Comparison of ENCODE assay signal across 9 cellular contexts in genomic region chr5:154783774-154784460, GRCh38. TPM values are rescaled to one million over a fixed set of nuclear protein-coding genes. Genes with fewer than 3 reads are reported as not detected.
DNase-seq lines count a peak whose midpoint lies in the region; ATAC-seq and FAIRE-seq lines count a peak whose summit lies in the region.
"Had no signal": no experiment of that assay in that cellular context is flagged by ENCODE, and none has a peak within 500 bp of the region (broad histone marks: within the 10 kb centered on the region; RNA-seq: fewer than 3 reads in every experiment).

No MANE protein-coding gene starts in this region.

- H3K23ac ChIP-seq in neuronal stem cell (ENCODE audit: low read depth, low read length, poor library complexity) = peak overlapping the region; percentile 32

- no CpG with 5 or more reads among the region's 11 CpGs for WGBS in neuronal stem cell (ENCODE audit: extremely low coverage in 2 of 2, insufficient read length in 2 of 2, insufficient replicate concordance in 1 of 2), 2 donors

- H2BK5ac ChIP-seq in neuronal stem cell (ENCODE audit: low read length) = no peak overlapping the region

- H3K36me3 Mint-ChIP-seq in activated naive CD8-positive, alpha-beta T cell treated with anti-CD3 and anti-CD28 coated beads, Interleukin-2, amount 10 ng/mL, durations not matched to agents 7 days and 5 days = peaks cover 3% of the 10 kb centered on the region

- no peak overlapping the region for H3K4me3 ChIP-seq in neuronal stem cell (ENCODE audit: low read length in 2 of 2)

- H3K27ac Mint-ChIP-seq in activated naive CD8-positive, alpha-beta T cell treated with anti-CD3 and anti-CD28 coated beads, Interleukin-2, amount 10 ng/mL, durations not matched to agents 7 days and 5 days = no peak overlapping the region

- H3K18ac ChIP-seq in neuronal stem cell (ENCODE audit: low read length) = no peak overlapping the region

- ATAC-seq in GM19023 (IDR thresholded peaks at IDR 0.05; ENCODE audit: unreplicated experiment) (peak; percentile 62), HG02840 (IDR thresholded peaks at IDR 0.05; ENCODE audit: low FRiP score, unreplicated experiment) (peak; percentile 53)
- ATAC-seq in activated naive CD8-positive, alpha-beta T cell treated with anti-CD3 and anti-CD28 coated beads, Interleukin-2, amount 10 ng/mL, durations not matched to agents 7 days and 5 days (ENCODE audit: low read depth) = peak; percentile 15

- H3K4me3 Mint-ChIP-seq in activated naive CD8-positive, alpha-beta T cell treated with anti-CD3 and anti-CD28 coated beads, Interleukin-2, amount 10 ng/mL, durations not matched to agents 7 days and 5 days = no peak overlapping the region

- no peak overlapping the region for H4K8ac ChIP-seq in neuronal stem cell (ENCODE audit: low read depth, low read length)

- H3K27me3 ChIP-seq in neuronal stem cell (ENCODE audit: control insufficient read depth in 3 of 3, insufficient read depth in 3 of 3, low read depth in 1 of 3, low read length in 3 of 3) = no peaks in the 10 kb centered on the region

- no peak for DNase-seq in activated naive CD8-positive, alpha-beta T cell treated with anti-CD3 and anti-CD28 coated beads, Interleukin-2, amount 10 ng/mL, durations not matched to agents 7 days and 5 days
- DNase-seq in neuronal stem cell (ENCODE audit: low spot score) = no peak
- DNase-seq in RCC 7860 (ENCODE audit: low spot score) = no peak
- DNase-seq in ACHN = no peak
- DNase-seq in ureter (ENCODE audit: low spot score) = no peak
- DNase-seq in cortex of kidney (lab: John Stamatoyannopoulos, UW) = no peak
- DNase-seq: T-cell had no signal

- no peak overlapping the region for H2BK120ac ChIP-seq in neuronal stem cell (ENCODE audit: low read depth, low read length)

- no peaks in the 10 kb centered on the region for H3K27me3 Mint-ChIP-seq in activated naive CD8-positive, alpha-beta T cell treated with anti-CD3 and anti-CD28 coated beads, Interleukin-2, amount 10 ng/mL, durations not matched to agents 7 days and 5 days
- H3K27me3 Mint-ChIP-seq: T-cell had no signal

- H3K4me2 ChIP-seq in neuronal stem cell (ENCODE audit: insufficient read depth, low read length, poor library complexity, severe bottlenecking) = no peak overlapping the region

- peaks cover 0 to 27% of the 10 kb centered on the region in 2 donors for H3K36me3 ChIP-seq in neuronal stem cell (replicated peaks in 1 of 2; ENCODE audit: control insufficient read depth in 2 of 2, insufficient read depth in 2 of 2, low read length in 2 of 2)

- POLR2A ChIA-PET in activated naive CD8-positive, alpha-beta T cell treated with anti-CD3 and anti-CD28 coated beads, Interleukin-2, amount 10 ng/mL, durations not matched to agents 7 days and 5 days (lab: Charles Lee) = interaction anchor here (0.6 kb wide), 1 partner anchor 132 kb away, joined by 4 read pairs; no protein-coding TSS in a partner anchor

- H2AK5ac ChIP-seq in neuronal stem cell (ENCODE audit: low read depth, low read length) = no peak overlapping the region

- H3K27ac ChIP-seq in neuronal stem cell (replicated peaks; ENCODE audit: low read length) = no peak overlapping the region

- in situ Hi-C loops in ACHN (cut with HindIII; ENCODE audit: low pct_ligation_motif_present, low pct_unique_long_range_greater_than_20kb, low sequenced_read_pairs) = no loop called here

- H3K9ac ChIP-seq in neuronal stem cell (ENCODE audit: low read depth, low read length, poor library complexity) = no peak overlapping the region

- no peak for FAIRE-seq in RCC 7860 (lab: Jason Lieb, UNC)

- peaks cover 44% of the 10 kb centered on the region for H3K4me1 Mint-ChIP-seq in activated naive CD8-positive, alpha-beta T cell treated with anti-CD3 and anti-CD28 coated beads, Interleukin-2, amount 10 ng/mL, durations not matched to agents 7 days and 5 days

- peaks cover 21% of the 10 kb centered on the region for H3K79me1 ChIP-seq in neuronal stem cell (ENCODE audit: low read depth, low read length)

- no peaks in the 10 kb centered on the region for H3K9me3 Mint-ChIP-seq in activated naive CD8-positive, alpha-beta T cell treated with anti-CD3 and anti-CD28 coated beads, Interleukin-2, amount 10 ng/mL, durations not matched to agents 7 days and 5 days
- H3K9me3 Mint-ChIP-seq: T-cell had no signal

- H2AFZ ChIP-seq in neuronal stem cell (ENCODE audit: low read length) = no peak overlapping the region

- H3K14ac ChIP-seq in neuronal stem cell (ENCODE audit: low read length) = no peak overlapping the region

- no peaks in the 10 kb centered on the region for H3K9me3 ChIP-seq in neuronal stem cell (replicated peaks in 1 of 2; ENCODE audit: control insufficient read depth in 2 of 2, insufficient read depth in 1 of 2, low read depth in 1 of 2, low read length in 2 of 2)

- no peak overlapping the region for H3K4ac ChIP-seq in neuronal stem cell (ENCODE audit: low read length)

- no peak overlapping the region for H2BK15ac ChIP-seq in neuronal stem cell (ENCODE audit: low read length)

- no peak overlapping the region for H4K91ac ChIP-seq in neuronal stem cell (ENCODE audit: low read depth, low read length, poor library complexity)

- H3K4me1 ChIP-seq in neuronal stem cell (ENCODE audit: control insufficient read depth in 2 of 2, insufficient read depth in 1 of 2, low read depth in 1 of 2, low read length in 2 of 2) = peaks cover 7 to 26% of the 10 kb centered on the region in 2 donors

- no peak overlapping the region for H2BK12ac ChIP-seq in neuronal stem cell (ENCODE audit: low read length)

RNA-seq across cellular contexts. Expression of gene LARP1, which starts 28.7 kb away (rescaled TPM):
- total RNA-seq in activated naive CD8-positive, alpha-beta T cell treated with anti-CD3 and anti-CD28 coated beads, Interleukin-2, amount 10 ng/mL, durations not matched to agents 7 days and 5 days = 100 to 1,000 TPM; 165 to 175 TPM
- polyA plus RNA-seq in neuronal stem cell (2013, experiment 1 of 2) = 96.5 TPM
- 92.3 TPM for polyA plus RNA-seq in neuronal stem cell (2013, experiment 2 of 2)
- total RNA-seq in ureter = 300 TPM
